18 cellular contexts compared by ENCODE assay signal in the genomic region with DNA sequence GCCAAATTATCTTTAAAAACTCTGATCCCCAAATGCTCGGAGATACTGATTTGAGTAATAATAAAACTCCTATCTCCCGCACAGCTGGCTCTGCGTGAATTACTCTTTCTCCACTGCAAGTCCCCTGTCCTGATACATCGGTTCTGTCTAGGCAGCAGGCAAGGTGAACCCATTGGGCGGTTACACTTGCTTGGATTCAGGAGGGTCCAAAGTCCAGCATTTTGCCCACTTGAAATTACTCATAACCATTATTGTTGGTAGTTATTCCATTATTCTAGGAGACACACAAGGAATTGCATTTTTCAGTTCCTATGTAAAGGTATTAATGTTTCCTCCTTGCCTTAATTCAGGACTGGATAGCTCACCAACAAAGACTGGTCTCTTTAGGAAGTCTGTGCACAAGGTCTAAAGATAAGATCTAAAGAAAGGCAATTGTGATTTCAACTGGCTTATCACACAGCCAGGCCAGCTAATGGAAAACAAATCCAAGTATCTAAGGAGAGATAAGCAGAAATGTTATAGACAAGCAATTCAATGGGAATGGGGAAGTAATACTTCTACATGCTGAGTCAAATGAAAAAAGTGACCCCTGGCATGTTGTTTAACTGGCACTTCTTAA. TPM values are rescaled to one million over a fixed set of nuclear protein-coding genes. Genes with fewer than 3 reads are reported as not detected.
"Had no signal": no experiment of that assay in that cellular context is flagged by ENCODE, and none has a peak within 500 bp of the region (broad histone marks: within the 10 kb centered on the region; RNA-seq: fewer than 3 reads in every experiment).

No MANE protein-coding gene starts in this region.

- H3K9me3 ChIP-seq: ascending aorta, esophagus muscularis mucosa, pancreas, right atrium auricular region, transverse colon had no signal

- H3K27me3 ChIP-seq: ascending aorta, esophagus muscularis mucosa, neural progenitor cell, pancreas, right atrium auricular region, transverse colon had no signal

- H3K36me3 ChIP-seq: ascending aorta, neural progenitor cell, pancreas, right atrium auricular region, transverse colon, WERI-Rb-1 had no signal

- H3K27ac ChIP-seq: ascending aorta, esophagus muscularis mucosa, neural progenitor cell, pancreas, right atrium auricular region, transverse colon, WERI-Rb-1 had no signal

- H3K4me3 Mint-ChIP-seq: activated CD8-positive, alpha-beta T cell treated with anti-CD3 and anti-CD28 coated beads for 36 hours; activated T-cell treated with anti-CD3 and anti-CD28 coated beads, Interleukin-2, amount 50 U/mL, for 72 hours; neural progenitor cell; stimulated activated effector memory CD8-positive, alpha-beta T cell treated with anti-CD3 and anti-CD28 coated beads, Interleukin-12 subunit alpha, Interleukin-12 subunit beta, amount 100 ng/mL, for 72 hours; T-helper 2 cell treated with Interferon-gamma antibody and Interleukin-4, amounts not matched to agents 5 μg/mL and 100 μg/mL, for 36 hours had no signal

- H3K36me3 Mint-ChIP-seq: neural progenitor cell; stimulated activated effector memory CD8-positive, alpha-beta T cell treated with anti-CD3 and anti-CD28 coated beads, Interleukin-12 subunit alpha, Interleukin-12 subunit beta, amount 100 ng/mL, for 72 hours had no signal

- H3K9me3 Mint-ChIP-seq: activated CD8-positive, alpha-beta T cell treated with anti-CD3 and anti-CD28 coated beads for 36 hours; activated T-cell treated with anti-CD3 and anti-CD28 coated beads, Interleukin-2, amount 50 U/mL, for 72 hours; neural progenitor cell; stimulated activated effector memory CD8-positive, alpha-beta T cell treated with anti-CD3 and anti-CD28 coated beads, Interleukin-12 subunit alpha, Interleukin-12 subunit beta, amount 100 ng/mL, for 72 hours; T-helper 2 cell treated with Interferon-gamma antibody and Interleukin-4, amounts not matched to agents 5 μg/mL and 100 μg/mL, for 36 hours had no signal

- ATAC-seq: activated CD8-positive, alpha-beta T cell treated with anti-CD3 and anti-CD28 coated beads for 36 hours; activated T-cell treated with anti-CD3 and anti-CD28 coated beads, Interleukin-2, amount 50 U/mL, for 72 hours; stimulated activated effector memory CD8-positive, alpha-beta T cell treated with anti-CD3 and anti-CD28 coated beads, Interleukin-12 subunit alpha, Interleukin-12 subunit beta, amount 100 ng/mL, for 72 hours had no signal

- H3K27me3 Mint-ChIP-seq: activated CD8-positive, alpha-beta T cell treated with anti-CD3 and anti-CD28 coated beads for 36 hours had no signal

- H3K4me1 Mint-ChIP-seq: neural progenitor cell; stimulated activated effector memory CD8-positive, alpha-beta T cell treated with anti-CD3 and anti-CD28 coated beads, Interleukin-12 subunit alpha, Interleukin-12 subunit beta, amount 100 ng/mL, for 72 hours had no signal

- DNase-seq: activated CD4-positive, alpha-beta T cell treated with anti-CD3 and anti-CD28 coated beads for 4 hours; activated CD8-positive, alpha-beta memory T cell treated with anti-CD3 and anti-CD28 coated beads, Interleukin-2, amount 50 U/mL, for 4 hours; activated CD8-positive, alpha-beta T cell treated with anti-CD3 and anti-CD28 coated beads for 36 hours; activated naive CD4-positive, alpha-beta T cell; activated T-cell treated with anti-CD3 and anti-CD28 coated beads, Interleukin-2, amount 50 U/mL, for 72 hours; foreskin fibroblast; head of caudate nucleus; islet precursor cell; pancreas; SW 1271; transverse colon; WERI-Rb-1 had no signal

- H3K27ac Mint-ChIP-seq: activated CD8-positive, alpha-beta T cell treated with anti-CD3 and anti-CD28 coated beads for 36 hours; activated T-cell treated with anti-CD3 and anti-CD28 coated beads, Interleukin-2, amount 50 U/mL, for 72 hours; neural progenitor cell; stimulated activated effector memory CD8-positive, alpha-beta T cell treated with anti-CD3 and anti-CD28 coated beads, Interleukin-12 subunit alpha, Interleukin-12 subunit beta, amount 100 ng/mL, for 72 hours; T-helper 2 cell treated with Interferon-gamma antibody and Interleukin-4, amounts not matched to agents 5 μg/mL and 100 μg/mL, for 36 hours had no signal

- H3K4me1 ChIP-seq: ascending aorta, neural progenitor cell, pancreas, right atrium auricular region had no signal

- H3K4me3 ChIP-seq: ascending aorta, esophagus muscularis mucosa, neural progenitor cell, pancreas, right atrium auricular region, transverse colon had no signal

RNA-seq across cellular contexts. Expression of gene ANKRD29, which starts 53.2 kb away (rescaled TPM):
- total RNA-seq: activated CD8-positive, alpha-beta T cell treated with anti-CD3 and anti-CD28 coated beads for 36 hours; activated T-cell treated with anti-CD3 and anti-CD28 coated beads, Interleukin-2, amount 50 U/mL, for 72 hours had no signal
